Comparison of ENCODE assay signal across 1 cellular context in the genomic region with DNA sequence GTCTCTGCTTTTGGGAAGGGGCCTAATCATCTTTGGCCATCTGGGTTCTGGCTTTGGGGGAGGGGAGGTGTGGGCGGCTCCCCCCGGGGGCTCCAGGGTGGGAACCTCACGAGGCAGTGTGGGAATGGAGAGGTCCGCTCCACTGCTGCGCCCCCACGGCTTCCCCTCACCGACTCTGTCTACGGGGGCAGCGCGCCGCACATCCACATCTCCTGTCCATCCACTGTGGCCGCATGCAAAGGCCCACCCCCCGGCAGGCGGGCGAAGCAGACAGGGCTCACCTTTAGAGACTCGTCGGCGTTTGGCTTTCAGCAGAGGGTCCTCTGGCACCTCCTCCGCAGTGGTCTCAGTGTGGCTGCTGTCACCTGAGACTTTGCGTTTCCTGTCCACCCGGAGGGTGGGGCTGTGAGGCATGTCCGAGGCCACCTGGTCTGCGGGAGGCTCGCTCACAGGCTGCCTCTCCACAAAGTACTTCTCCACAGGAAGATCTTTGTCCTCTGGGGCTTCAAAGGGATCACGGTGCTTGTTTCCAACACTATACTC.
TF ChIP-seq lines count a peak whose summit lies in the region.

No MANE protein-coding gene starts in this region.

TF ChIP-seq in SK-N-SH treated with all-trans-retinoic acid at 6 μM for 48 hours, 23 proteins besides CTCF, POLR2A, EP300 and RAD21 (continued from another document):
- TF ChIP-seq OSR1 (CRISPR knock-in tag; IDR thresholded peaks at IDR 0.05) (no peak), RARB (CRISPR knock-in tag; IDR thresholded peaks at IDR 0.05) (no peak), ZFP30 (CRISPR knock-in tag; IDR thresholded peaks at IDR 0.05) (no peak), ESRRG (CRISPR knock-in tag; IDR thresholded peaks at IDR 0.05) (no peak), ISL1 (CRISPR knock-in tag; IDR thresholded peaks at IDR 0.05) (no peak), ZNF70 (CRISPR knock-in tag; IDR thresholded peaks at IDR 0.05) (no peak), ZNF8 (CRISPR knock-in tag; IDR thresholded peaks at IDR 0.05) (no peak), ARNTL (CRISPR knock-in tag; IDR thresholded peaks at IDR 0.05; ENCODE audit: borderline replicate concordance, low read depth) (no peak)
- TF ChIP-seq, protein P1, sequence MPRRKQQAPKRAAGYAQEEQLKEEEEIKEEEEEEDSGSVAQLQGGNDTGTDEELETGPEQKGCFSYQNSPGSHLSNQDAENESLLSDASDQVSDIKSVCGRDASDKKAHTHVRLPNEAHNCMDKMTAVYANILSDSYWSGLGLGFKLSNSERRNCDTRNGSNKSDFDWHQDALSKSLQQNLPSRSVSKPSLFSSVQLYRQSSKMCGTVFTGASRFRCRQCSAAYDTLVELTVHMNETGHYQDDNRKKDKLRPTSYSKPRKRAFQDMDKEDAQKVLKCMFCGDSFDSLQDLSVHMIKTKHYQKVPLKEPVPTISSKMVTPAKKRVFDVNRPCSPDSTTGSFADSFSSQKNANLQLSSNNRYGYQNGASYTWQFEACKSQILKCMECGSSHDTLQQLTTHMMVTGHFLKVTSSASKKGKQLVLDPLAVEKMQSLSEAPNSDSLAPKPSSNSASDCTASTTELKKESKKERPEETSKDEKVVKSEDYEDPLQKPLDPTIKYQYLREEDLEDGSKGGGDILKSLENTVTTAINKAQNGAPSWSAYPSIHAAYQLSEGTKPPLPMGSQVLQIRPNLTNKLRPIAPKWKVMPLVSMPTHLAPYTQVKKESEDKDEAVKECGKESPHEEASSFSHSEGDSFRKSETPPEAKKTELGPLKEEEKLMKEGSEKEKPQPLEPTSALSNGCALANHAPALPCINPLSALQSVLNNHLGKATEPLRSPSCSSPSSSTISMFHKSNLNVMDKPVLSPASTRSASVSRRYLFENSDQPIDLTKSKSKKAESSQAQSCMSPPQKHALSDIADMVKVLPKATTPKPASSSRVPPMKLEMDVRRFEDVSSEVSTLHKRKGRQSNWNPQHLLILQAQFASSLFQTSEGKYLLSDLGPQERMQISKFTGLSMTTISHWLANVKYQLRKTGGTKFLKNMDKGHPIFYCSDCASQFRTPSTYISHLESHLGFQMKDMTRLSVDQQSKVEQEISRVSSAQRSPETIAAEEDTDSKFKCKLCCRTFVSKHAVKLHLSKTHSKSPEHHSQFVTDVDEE (CRISPR knock-in tag; IDR thresholded peaks at IDR 0.05) = no peak
- TF ChIP-seq, protein P2, sequence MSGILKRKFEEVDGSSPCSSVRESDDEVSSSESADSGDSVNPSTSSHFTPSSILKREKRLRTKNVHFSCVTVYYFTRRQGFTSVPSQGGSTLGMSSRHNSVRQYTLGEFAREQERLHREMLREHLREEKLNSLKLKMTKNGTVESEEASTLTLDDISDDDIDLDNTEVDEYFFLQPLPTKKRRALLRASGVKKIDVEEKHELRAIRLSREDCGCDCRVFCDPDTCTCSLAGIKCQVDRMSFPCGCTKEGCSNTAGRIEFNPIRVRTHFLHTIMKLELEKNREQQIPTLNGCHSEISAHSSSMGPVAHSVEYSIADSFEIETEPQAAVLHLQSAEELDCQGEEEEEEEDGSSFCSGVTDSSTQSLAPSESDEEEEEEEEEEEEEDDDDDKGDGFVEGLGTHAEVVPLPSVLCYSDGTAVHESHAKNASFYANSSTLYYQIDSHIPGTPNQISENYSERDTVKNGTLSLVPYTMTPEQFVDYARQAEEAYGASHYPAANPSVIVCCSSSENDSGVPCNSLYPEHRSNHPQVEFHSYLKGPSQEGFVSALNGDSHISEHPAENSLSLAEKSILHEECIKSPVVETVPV (CRISPR knock-in tag; IDR thresholded peaks at IDR 0.05) = no peak
